Comparison of ENCODE assay signal across 9 cellular contexts in genomic region chr10:5948999-5949759, GRCh38. TPM values are rescaled to one million over a fixed set of nuclear protein-coding genes. Genes with fewer than 3 reads are reported as not detected.
DNase-seq lines count a peak whose midpoint lies in the region; ATAC-seq, FAIRE-seq and TF ChIP-seq lines count a peak whose summit lies in the region.
"Had no signal": no experiment of that assay in that cellular context is flagged by ENCODE, and none has a peak within 500 bp of the region (broad histone marks: within the 10 kb centered on the region; RNA-seq: fewer than 3 reads in every experiment).

No MANE protein-coding gene starts in this region.

- H3K9me3 ChIP-seq in Loucy (ENCODE audit: insufficient read depth, low read depth, low read length): no peaks in the 10 kb centered on the region
- H3K9me3 ChIP-seq: SJSA1 had no signal

- no peaks in the 10 kb centered on the region for H3K9me3 Mint-ChIP-seq in activated T-cell treated with anti-CD3 and anti-CD28 coated beads, Interleukin-2, amount 50 U/mL, for 24 hours
- no peaks in the 10 kb centered on the region for H3K9me3 Mint-ChIP-seq in progenitor cell of endocrine pancreas (ENCODE audit: low read depth)

- TF ChIP-seq CTCF in Loucy (conservative IDR thresholded peaks at IDR 0.05; ENCODE audit: low read length) (peak; percentile 41), progenitor cell of endocrine pancreas (IDR thresholded peaks at IDR 0.05; ENCODE audit: unreplicated experiment) (peak; percentile 50)

- H3K27ac Mint-ChIP-seq in activated T-cell treated with anti-CD3 and anti-CD28 coated beads, Interleukin-2, amount 50 U/mL, for 24 hours: no peak overlapping the region
- H3K27ac Mint-ChIP-seq in progenitor cell of endocrine pancreas: no peak overlapping the region

- DNase-seq in G401 (ENCODE audit: low spot score): peak; percentile 12
- DNase-seq in activated T-cell treated with anti-CD3 and anti-CD28 coated beads, Interleukin-2, amount 50 U/mL, for 24 hours: peak; percentile 42
- peak; percentile 47 to 74 for DNase-seq in frontal cortex (ENCODE audit: low spot score in 2 of 2)
- DNase-seq in progenitor cell of endocrine pancreas (ENCODE audit: low spot score, unreplicated experiment): no peak

- H2AFZ ChIP-seq in Loucy (ENCODE audit: low read length): no peak overlapping the region

- no peak overlapping the region for H3K4me3 ChIP-seq in Loucy (ENCODE audit: low read length, poor library complexity, severe bottlenecking)
- H3K4me3 ChIP-seq: SJSA1 had no signal

- no peak overlapping the region for H3K9ac ChIP-seq in Loucy (ENCODE audit: low read depth, low read length, poor library complexity, severe bottlenecking)

- no peaks in the 10 kb centered on the region for H3K27me3 Mint-ChIP-seq in activated T-cell treated with anti-CD3 and anti-CD28 coated beads, Interleukin-2, amount 50 U/mL, for 24 hours
- peaks cover 33% of the 10 kb centered on the region for H3K27me3 Mint-ChIP-seq in progenitor cell of endocrine pancreas

- H3F3A ChIP-seq in Loucy (ENCODE audit: low read depth): no peaks in the 10 kb centered on the region

- no peak for FAIRE-seq in frontal cortex (lab: Jason Lieb, UNC)

- peaks cover 10% of the 10 kb centered on the region for H3K4me1 Mint-ChIP-seq in activated T-cell treated with anti-CD3 and anti-CD28 coated beads, Interleukin-2, amount 50 U/mL, for 24 hours (ENCODE audit: low read depth)
- H3K4me1 Mint-ChIP-seq in progenitor cell of endocrine pancreas (ENCODE audit: low read depth): peaks cover 2% of the 10 kb centered on the region

- in situ Hi-C loops in G401 (cut with HindIII; ENCODE audit: low sequenced_read_pairs): no loop called here

- peaks cover 31% of the 10 kb centered on the region for H3K36me3 Mint-ChIP-seq in activated T-cell treated with anti-CD3 and anti-CD28 coated beads, Interleukin-2, amount 50 U/mL, for 24 hours (ENCODE audit: low read depth)
- H3K36me3 Mint-ChIP-seq in progenitor cell of endocrine pancreas (ENCODE audit: insufficient read depth): no peaks in the 10 kb centered on the region

- no peak overlapping the region for H3K4me2 ChIP-seq in Loucy (ENCODE audit: low read depth, low read length, poor library complexity, severe bottlenecking)

- ATAC-seq in GM19023 (IDR thresholded peaks at IDR 0.05; ENCODE audit: unreplicated experiment) (no peak), GM21786 (IDR thresholded peaks at IDR 0.05; ENCODE audit: unreplicated experiment) (no peak), HG03571 (IDR thresholded peaks at IDR 0.05; ENCODE audit: unreplicated experiment) (no peak)

- H3K27me3 ChIP-seq in Loucy (ENCODE audit: insufficient read depth, low read length, poor library complexity, severe bottlenecking): no peaks in the 10 kb centered on the region
- H3K27me3 ChIP-seq: SJSA1 had no signal

- H4K20me1 ChIP-seq in Loucy (ENCODE audit: insufficient read depth, low read length, poor library complexity, severe bottlenecking): no peaks in the 10 kb centered on the region

- no peaks in the 10 kb centered on the region for H3K79me2 ChIP-seq in Loucy (ENCODE audit: insufficient read depth, low read length)

- no peaks in the 10 kb centered on the region for H3K4me1 ChIP-seq in Loucy (ENCODE audit: insufficient read depth, low read length, poor library complexity, severe bottlenecking)

- H3K4me3 Mint-ChIP-seq in activated T-cell treated with anti-CD3 and anti-CD28 coated beads, Interleukin-2, amount 50 U/mL, for 24 hours: no peak overlapping the region
- no peak overlapping the region for H3K4me3 Mint-ChIP-seq in progenitor cell of endocrine pancreas (ENCODE audit: low read depth)

- no peaks in the 10 kb centered on the region for H3K9me2 ChIP-seq in Loucy (replicated peaks; ENCODE audit: low read depth, low read length)

- no peaks in the 10 kb centered on the region for H3K36me3 ChIP-seq in Loucy (ENCODE audit: insufficient read depth, low read length)
- H3K36me3 ChIP-seq: SJSA1 had no signal

RNA-seq across cellular contexts. Expression of gene IL15RA, which starts 28.2 kb away (rescaled TPM):
- 0.98 TPM in 1 of 2 replicates, not detected in the other for total RNA-seq in G401 (2014; rRNA removed; shearing (Covaris generic))
- total RNA-seq in frontal cortex: not detected
- 0.48 and 1.5 TPM in 2 replicates for total RNA-seq in progenitor cell of endocrine pancreas

RNA-seq across cellular contexts. Expression of gene FBH1, which starts 59.1 kb away (rescaled TPM):
- total RNA-seq in G401 (2014; rRNA removed; shearing (Covaris generic)): 50.2 and 58.7 TPM in 2 replicates
- total RNA-seq in frontal cortex (35.1 TPM), progenitor cell of endocrine pancreas (85.5 and 87.4 TPM in 2 replicates)

RNA-seq across cellular contexts. Expression of gene ANKRD16, which starts 59.5 kb away (rescaled TPM):
- total RNA-seq in G401 (2014; rRNA removed; shearing (Covaris generic)): 11.4 and 17.4 TPM in 2 replicates
- total RNA-seq in frontal cortex (6.1 TPM), progenitor cell of endocrine pancreas (16.8 and 18.0 TPM in 2 replicates)
